ENCODE assay signal across 8 cellular contexts in genomic region chr10:44932338-44933116, GRCh38. TPM values are rescaled to one million over a fixed set of nuclear protein-coding genes. Genes with fewer than 3 reads are reported as not detected.
DNase-seq lines count a peak whose midpoint lies in the region; ATAC-seq and TF ChIP-seq lines count a peak whose summit lies in the region.

No MANE protein-coding gene starts in this region.

- no peak overlapping the region for H3K4me3 ChIP-seq in upper lobe of right lung

- intact Hi-C loops in head of caudate nucleus (cut with DNase I) (loop anchor here (5.0 kb wide), 1 partner anchor 45 kb away; the partner anchor contains the start of gene DEPP1), upper lobe of right lung (cut with DNase I) (loop anchor here (5.0 kb wide), 1 partner anchor 40 kb away; no protein-coding TSS in a partner anchor)

- ATAC-seq in GM21619 (IDR thresholded peaks at IDR 0.05; ENCODE audit: unreplicated experiment) (peak; percentile 97), upper lobe of right lung (peak; percentile 96)

- DNase-seq in GDM1 (lab: John Stamatoyannopoulos, UW) (peak; percentile 67), HuH-7 (ENCODE audit: low spot score) (peak; percentile 66), SK-N-DZ (ENCODE audit: low spot score) (peak; percentile 77), head of caudate nucleus (peak; percentile 80 to 97 (median 92)), pons (ENCODE audit: low spot score) (peak; percentile 85), upper lobe of right lung (peak; percentile 96)
- peak; percentile 79 for DNase-seq in activated naive CD4-positive, alpha-beta T cell treated with Interleukin-2 at 50 U/mL for 16 hours

- TF ChIP-seq CTCF in upper lobe of right lung (IDR thresholded peaks at IDR 0.05), result peak; percentile 97

- H3K9me3 ChIP-seq in upper lobe of right lung, result no peaks in the 10 kb centered on the region

- no peak overlapping the region for H3K27ac ChIP-seq in upper lobe of right lung

- H3K4me1 ChIP-seq in upper lobe of right lung, result peaks cover 13% of the 10 kb centered on the region

- no peaks in the 10 kb centered on the region for H3K27me3 ChIP-seq in upper lobe of right lung

- no peaks in the 10 kb centered on the region for H3K36me3 ChIP-seq in upper lobe of right lung

RNA-seq across cellular contexts. Expression of gene TMEM72, which starts 21.4 kb away (rescaled TPM):
- not detected in 2 replicates for polyA plus RNA-seq in SK-N-DZ (2014; cell fraction: cytosol; rRNA removed)
- not detected in 2 replicates for polyA plus RNA-seq in SK-N-DZ (2014; cell fraction: nucleus; rRNA removed)
- total RNA-seq in upper lobe of right lung, result not detected

RNA-seq across cellular contexts. Expression of gene RASSF4, which starts 27.1 kb away (rescaled TPM):
- polyA plus RNA-seq in SK-N-DZ (2014; cell fraction: cytosol; rRNA removed), result 4.0 and 4.5 TPM in 2 replicates
- polyA plus RNA-seq in SK-N-DZ (2014; cell fraction: nucleus; rRNA removed), result 9.5 and 13.3 TPM in 2 replicates
- 40.9 TPM for total RNA-seq in upper lobe of right lung

RNA-seq across cellular contexts. Expression of gene DEPP1, which starts 46.1 kb away (rescaled TPM):
- 1.2 TPM in 2 replicates for polyA plus RNA-seq in SK-N-DZ (2014; cell fraction: cytosol; rRNA removed)
- polyA plus RNA-seq in SK-N-DZ (2014; cell fraction: nucleus; rRNA removed), result 1.6 and 2.9 TPM in 2 replicates
- total RNA-seq in upper lobe of right lung, result 160 TPM
